8 cellular contexts compared by ENCODE assay signal in the genomic region with DNA sequence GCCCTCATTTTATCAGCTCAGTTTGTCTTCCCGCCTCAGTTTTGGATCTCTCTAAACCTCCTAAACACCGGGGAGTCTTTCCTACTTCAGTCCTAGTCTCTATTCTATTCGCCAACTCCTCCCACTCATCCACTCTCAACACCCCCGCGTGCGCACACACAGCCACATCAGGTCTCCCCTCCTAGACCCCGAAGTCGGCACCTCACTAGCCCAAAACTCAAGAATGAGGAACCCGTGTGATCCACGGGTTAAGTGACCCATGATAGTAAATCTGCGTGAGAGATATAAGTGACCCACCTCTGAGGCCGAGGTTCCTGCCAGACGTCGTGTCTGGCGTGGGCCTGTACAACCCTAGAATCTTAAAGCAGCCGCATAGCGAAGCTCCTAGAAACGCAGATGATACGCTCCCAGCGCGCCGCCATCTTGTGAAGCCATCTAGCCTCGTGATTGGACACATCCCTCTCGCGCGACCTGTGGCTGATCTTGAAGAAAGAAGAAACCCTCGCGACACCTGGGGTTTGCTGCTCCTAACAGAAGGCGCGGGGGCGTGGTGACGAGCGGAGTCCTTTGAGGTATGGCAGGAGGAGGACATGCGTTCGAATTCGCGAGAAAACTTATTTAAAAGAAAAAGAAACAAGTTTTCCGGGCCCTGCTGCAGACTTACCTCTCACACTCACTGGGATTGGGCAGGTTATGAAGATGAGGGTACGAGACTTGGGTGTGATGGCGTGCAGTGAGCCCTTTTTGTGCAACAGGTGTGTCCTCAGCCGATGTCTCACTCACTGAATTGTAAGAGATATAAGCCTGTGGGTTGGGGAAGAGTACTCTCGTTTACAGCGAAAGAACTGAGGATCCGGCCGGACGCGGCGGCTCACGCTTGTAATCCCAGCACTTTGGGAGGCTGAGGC. TPM values are rescaled to one million over a fixed set of nuclear protein-coding genes. Genes with fewer than 3 reads are reported as not detected.
DNase-seq lines count a peak whose midpoint lies in the region; ATAC-seq, FAIRE-seq and TF ChIP-seq lines count a peak whose summit lies in the region.

A gene with protein sequence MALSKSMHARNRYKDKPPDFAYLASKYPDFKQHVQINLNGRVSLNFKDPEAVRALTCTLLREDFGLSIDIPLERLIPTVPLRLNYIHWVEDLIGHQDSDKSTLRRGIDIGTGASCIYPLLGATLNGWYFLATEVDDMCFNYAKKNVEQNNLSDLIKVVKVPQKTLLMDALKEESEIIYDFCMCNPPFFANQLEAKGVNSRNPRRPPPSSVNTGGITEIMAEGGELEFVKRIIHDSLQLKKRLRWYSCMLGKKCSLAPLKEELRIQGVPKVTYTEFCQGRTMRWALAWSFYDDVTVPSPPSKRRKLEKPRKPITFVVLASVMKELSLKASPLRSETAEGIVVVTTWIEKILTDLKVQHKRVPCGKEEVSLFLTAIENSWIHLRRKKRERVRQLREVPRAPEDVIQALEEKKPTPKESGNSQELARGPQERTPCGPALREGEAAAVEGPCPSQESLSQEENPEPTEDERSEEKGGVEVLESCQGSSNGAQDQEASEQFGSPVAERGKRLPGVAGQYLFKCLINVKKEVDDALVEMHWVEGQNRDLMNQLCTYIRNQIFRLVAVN (minus strand): TSS at position 427 of the 908 bp plus-strand sequence. CDS start 9,557 bp downstream, outside the sequence.

- no peak for FAIRE-seq in urothelium cell line (lab: Jason Lieb, UNC)

- peaks cover 6% of the 10 kb centered on the region for H3K36me3 Mint-ChIP-seq in T-helper 17 cell (ENCODE audit: low read depth)

- 0 to 1% (median 1%) methylated on average over 49 of the region's 49 CpGs for WGBS in psoas muscle, 3 donors

- no peak within 1 kb of the TSS for H3K27ac Mint-ChIP-seq in T-helper 17 cell

- TF ChIP-seq CTCF in right atrium auricular region (IDR thresholded peaks at IDR 0.05) = no peak
- no peak for TF ChIP-seq CTCF in psoas muscle (IDR thresholded peaks at IDR 0.05)

- H3K27ac ChIP-seq in angular gyrus (ENCODE audit: low read depth, low read length) (peak within 1 kb of the TSS; percentile 94), right atrium auricular region (peak within 1 kb of the TSS; percentile 86 to 90), psoas muscle (peak within 1 kb of the TSS; percentile 91)

- peaks cover 0 to 24% of the 10 kb centered on the region in 2 donors for H3K4me1 ChIP-seq in right atrium auricular region
- H3K4me1 ChIP-seq in psoas muscle = peaks cover 20% of the 10 kb centered on the region

- peaks cover 14% of the 10 kb centered on the region for H3K4me1 Mint-ChIP-seq in T-helper 17 cell

- ATAC-seq in GM18502 (IDR thresholded peaks at IDR 0.05; ENCODE audit: poor library complexity, unreplicated experiment) (peak; percentile 96), HG02943 (IDR thresholded peaks at IDR 0.05; ENCODE audit: low read depth, unreplicated experiment) (peak; percentile 93), T-helper 17 cell (peak; percentile 99), psoas muscle (peak; percentile 99 to 100 (median 100))

- H3K4me3 ChIP-seq in right atrium auricular region (peak within 1 kb of the TSS; percentile 65 to 86), psoas muscle (peak within 1 kb of the TSS; percentile 93)

- H3K27me3 Mint-ChIP-seq in T-helper 17 cell = no peaks in the 10 kb centered on the region

- H3K9me3 ChIP-seq in T-helper 17 cell (ENCODE audit: control insufficient read depth, low read length, poor library complexity, severe bottlenecking) (no peaks in the 10 kb centered on the region), right atrium auricular region (no peaks in the 10 kb centered on the region), psoas muscle (no peaks in the 10 kb centered on the region)

- H3K4me3 Mint-ChIP-seq in T-helper 17 cell = no peak within 1 kb of the TSS

- no peaks in the 10 kb centered on the region for H3K27me3 ChIP-seq in right atrium auricular region
- H3K27me3 ChIP-seq in psoas muscle (ENCODE audit: insufficient read depth in 3 of 3, low read length in 2 of 3) = no peaks in the 10 kb centered on the region

- intact Hi-C loops in psoas muscle (cut with DNase I) = loop anchor here (2.0 to 10.0 kb wide), 3 partner anchors 81 to 196 kb away; a partner anchor contains a TSS

- DNase-seq in NCI-H187 (lab: John Stamatoyannopoulos, UW) (peak; percentile 88 to 92), T-helper 17 cell (peak; percentile 89 to 92 (median 89)), right atrium auricular region (ENCODE audit: low spot score) (peak; percentile 99), psoas muscle (peak; percentile 97), urothelium cell line (ENCODE audit: low spot score) (peak; percentile 93)

- H3K36me3 ChIP-seq in right atrium auricular region (no peaks in the 10 kb centered on the region), psoas muscle (ENCODE audit: insufficient read depth in 1 of 2, low read depth in 1 of 2) (no peaks in the 10 kb centered on the region)

RNA-seq across cellular contexts. Expression of the gene that starts here (rescaled TPM):
- 10 to 100 TPM; 34.4 to 38.8 TPM for total RNA-seq in T-helper 17 cell
- total RNA-seq in right atrium auricular region = 10 to 100 TPM; 16.4 to 17.9 TPM
- 10 to 100 TPM; 20.9 to 33.0 (median 24.0) TPM for total RNA-seq in psoas muscle
- 10 to 100 TPM; 11.2 to 26.9 (median 17.1) TPM for polyA plus RNA-seq in psoas muscle

Comparison
In these comparisons a context has a peak if more than half of its experiments do, and no peak if none do; other contexts are left out.
1. Peak in every context shown above with its lines: DNase-seq, ATAC-seq, H3K4me3 ChIP-seq and H3K27ac ChIP-seq.